ENCODE assay signal across 15 cellular contexts in the genomic region with DNA sequence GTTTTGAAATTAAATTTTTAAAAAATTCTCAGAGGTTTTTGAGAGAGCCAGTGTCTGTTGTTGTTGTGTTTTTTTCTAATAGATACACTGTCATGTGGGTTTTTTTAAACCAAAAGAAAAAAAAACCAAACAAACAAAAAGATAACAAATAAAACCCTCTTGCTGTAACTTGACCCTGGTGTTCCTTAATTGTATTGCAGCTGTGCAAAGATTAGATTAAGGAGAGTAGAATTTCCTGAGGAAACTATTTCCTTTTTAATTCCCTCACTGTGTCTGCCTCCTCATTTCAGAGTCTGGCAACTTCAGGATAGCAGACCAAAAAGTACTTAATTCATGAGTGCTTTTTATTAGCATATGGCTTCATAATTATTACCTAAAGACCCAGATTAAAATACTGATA.
DNase-seq lines count a peak whose midpoint lies in the region; ATAC-seq and TF ChIP-seq lines count a peak whose summit lies in the region.
"Had no signal": no experiment of that assay in that cellular context is flagged by ENCODE, and none has a peak within 500 bp of the region (broad histone marks: within the 10 kb centered on the region; RNA-seq: fewer than 3 reads in every experiment).

No MANE protein-coding gene starts in this region.

- no peak overlapping the region for H3K27ac Mint-ChIP-seq in MCF 10A (ENCODE audit: low read depth, unreplicated experiment)
- H3K27ac Mint-ChIP-seq: immature natural killer cell; natural killer cell treated with Interleukin-12 subunit alpha and Interleukin-12 subunit beta and Interleukin-15 and Interleukin-18, amount 100 ng/mL, for 72 hours had no signal

- ATAC-seq in PC-3 (no peak), upper lobe of right lung (no peak), HG02642 (IDR thresholded peaks at IDR 0.05; ENCODE audit: poor library complexity, unreplicated experiment) (no peak), GM21390 (IDR thresholded peaks at IDR 0.05; ENCODE audit: unreplicated experiment) (no peak)
- ATAC-seq: esophagus mucosa; natural killer cell treated with Interleukin-12 subunit alpha and Interleukin-12 subunit beta and Interleukin-15 and Interleukin-18, amount 100 ng/mL, for 72 hours had no signal

- H3K4me3 Mint-ChIP-seq in MCF 10A (ENCODE audit: unreplicated experiment) = no peak overlapping the region
- H3K4me3 Mint-ChIP-seq: immature natural killer cell; natural killer cell treated with Interleukin-12 subunit alpha and Interleukin-12 subunit beta and Interleukin-15 and Interleukin-18, amount 100 ng/mL, for 72 hours had no signal

- no peaks in the 10 kb centered on the region for H3K9me3 Mint-ChIP-seq in MCF 10A (ENCODE audit: unreplicated experiment)

- CTCF ChIA-PET in MCF 10A (lab: Yijun Ruan, JAX) (interaction anchor here (0.6 to 1.8 kb wide), 4 partner anchors 30 to 232 kb away, joined by 3 to 5 read pairs (median 3); no protein-coding TSS in a partner anchor), PC-3 (lab: Charles Lee) (interaction anchor here (0.5 to 0.7 kb wide), 2 partner anchors 25 to 142 kb away, joined by 3 to 4 read pairs; no protein-coding TSS in a partner anchor)

- POLR2A ChIA-PET in MCF 10A (lab: Yijun Ruan, JAX) (no interaction called here), PC-3 (lab: Charles Lee; ENCODE audit: unreplicated experiment) (no interaction called here)

- no peaks in the 10 kb centered on the region for H3K27me3 Mint-ChIP-seq in MCF 10A (ENCODE audit: insufficient read depth, unreplicated experiment)
- H3K27me3 Mint-ChIP-seq: natural killer cell treated with Interleukin-12 subunit alpha and Interleukin-12 subunit beta and Interleukin-15 and Interleukin-18, amount 100 ng/mL, for 72 hours had no signal

- no peaks in the 10 kb centered on the region for H3F3A ChIP-seq in PC-3 (ENCODE audit: low read length, unreplicated experiment)

- H3K4me1 ChIP-seq in breast epithelium = no peaks in the 10 kb centered on the region
- no peaks in the 10 kb centered on the region for H3K4me1 ChIP-seq in PC-3 (ENCODE audit: insufficient read depth, low read length)
- H3K4me1 ChIP-seq in upper lobe of right lung = no peaks in the 10 kb centered on the region
- H3K4me1 ChIP-seq: ascending aorta had no signal

- TF ChIP-seq CTCF in MCF 10A (IDR thresholded peaks at IDR 0.05; ENCODE audit: unreplicated experiment) (peak; percentile 35), breast epithelium (IDR thresholded peaks at IDR 0.05) (no peak), PC-3 (conservative IDR thresholded peaks at IDR 0.05; ENCODE audit: low read depth, low read length) (0 out of 2 replicates have a peak, but pooled peaks have one; percentile 18), fibroblast of mammary gland (conservative IDR thresholded peaks at IDR 0.05; ENCODE audit: control insufficient read depth, insufficient read depth, low read depth, low read length) (peak; percentile 33), upper lobe of right lung (IDR thresholded peaks at IDR 0.05) (peak; percentile 15)

- no peaks in the 10 kb centered on the region for H3K9me3 ChIP-seq in breast epithelium
- H3K9me3 ChIP-seq in PC-3 (ENCODE audit: low read length) = no peaks in the 10 kb centered on the region
- H3K9me3 ChIP-seq in upper lobe of right lung = no peaks in the 10 kb centered on the region
- H3K9me3 ChIP-seq: ascending aorta had no signal

- peak; percentile 6 for DNase-seq in MCF 10A (ENCODE audit: unreplicated experiment)
- no peak for DNase-seq in breast epithelium (ENCODE audit: low spot score in 2 of 2)
- DNase-seq in PC-3 = no peak
- peak; percentile 1 for DNase-seq in fibroblast of mammary gland (ENCODE audit: low read depth)
- DNase-seq in upper lobe of right lung = no peak
- no peak for DNase-seq in NCI-H2227 (lab: John Stamatoyannopoulos, UW; ENCODE audit: unreplicated experiment)
- DNase-seq: activated T-cell treated with anti-CD3 and anti-CD28 coated beads, Interleukin-2, amount 50 U/mL, for 1 hour; immature natural killer cell; NCI-H1048; T1000 had no signal

- no peaks in the 10 kb centered on the region for H3K9me2 ChIP-seq in PC-3 (replicated peaks; ENCODE audit: low read length)

- H3K4me3 ChIP-seq in breast epithelium (no peak overlapping the region), PC-3 (ENCODE audit: low read length) (no peak overlapping the region), fibroblast of mammary gland (ENCODE audit: control insufficient read depth, low read depth, low read length) (no peak overlapping the region), upper lobe of right lung (no peak overlapping the region)
- H3K4me3 ChIP-seq: ascending aorta had no signal

- no peaks in the 10 kb centered on the region for H3K36me3 ChIP-seq in breast epithelium
- no peaks in the 10 kb centered on the region for H3K36me3 ChIP-seq in PC-3 (ENCODE audit: low read depth, low read length)
- no peaks in the 10 kb centered on the region for H3K36me3 ChIP-seq in upper lobe of right lung
- H3K36me3 ChIP-seq: ascending aorta had no signal

- BruUV-seq in MCF 10A (replicated peaks; lab: Mats Ljungman, UMichigan) (no TSS peak), PC-3 (replicated peaks; lab: Mats Ljungman, UMichigan) (no TSS peak)

- H4K20me1 ChIP-seq in PC-3 (ENCODE audit: low read length) = no peaks in the 10 kb centered on the region

- H3K27me3 ChIP-seq in breast epithelium (no peaks in the 10 kb centered on the region), PC-3 (ENCODE audit: low read length) (no peaks in the 10 kb centered on the region), upper lobe of right lung (no peaks in the 10 kb centered on the region)
- H3K27me3 ChIP-seq: ascending aorta had no signal

- no peak overlapping the region for H3K9ac ChIP-seq in PC-3 (ENCODE audit: low read length)

- TF ChIP-seq POLR2A in breast epithelium (IDR thresholded peaks at IDR 0.05) = no peak

- H3K79me2 ChIP-seq in PC-3 (ENCODE audit: low read length) = no peaks in the 10 kb centered on the region

- no peaks in the 10 kb centered on the region for H3K36me3 Mint-ChIP-seq in MCF 10A (ENCODE audit: insufficient read depth, unreplicated experiment)
- H3K36me3 Mint-ChIP-seq: immature natural killer cell; natural killer cell treated with Interleukin-12 subunit alpha and Interleukin-12 subunit beta and Interleukin-15 and Interleukin-18, amount 100 ng/mL, for 72 hours had no signal

- intact Hi-C loops in MCF 10A (cut with micrococcal nuclease) (no loop called here), breast epithelium (cut with DNase I; ENCODE audit: low total_unique reads) (no loop called here), PC-3 (cut with micrococcal nuclease) (no loop called here), upper lobe of right lung (cut with DNase I) (no loop called here)

- H3K4me1 Mint-ChIP-seq in MCF 10A (ENCODE audit: insufficient read depth, unreplicated experiment) = no peaks in the 10 kb centered on the region
- H3K4me1 Mint-ChIP-seq: immature natural killer cell had no signal

- no peak overlapping the region for H3K4me2 ChIP-seq in PC-3 (ENCODE audit: low read length)

- H2AFZ ChIP-seq in PC-3 (ENCODE audit: low read length) = no peak overlapping the region

- no peak overlapping the region for H3K27ac ChIP-seq in breast epithelium
- no peak overlapping the region for H3K27ac ChIP-seq in PC-3 (ENCODE audit: low read length)
- H3K27ac ChIP-seq in upper lobe of right lung = no peak overlapping the region
- H3K27ac ChIP-seq: ascending aorta had no signal

Comparison
In these comparisons a context has a peak if more than half of its experiments do, and no peak if none do; other contexts are left out.
1. DNase-seq: peak in MCF 10A (single experiment) and fibroblast of mammary gland (single experiment); none in breast epithelium (0 of 2), PC-3 (single experiment), upper lobe of right lung (single experiment) and NCI-H2227 (single experiment).
2. CTCF ChIP-seq: peak in MCF 10A (single experiment), PC-3 (single experiment), fibroblast of mammary gland (single experiment) and upper lobe of right lung (single experiment); none in breast epithelium (0 of 3).